32 cellular contexts compared by ENCODE assay signal in genomic region chr9:19583890-19584289, GRCh38.
A peak's percentile ranks its signal among the peaks of the same experiment; 100 is the strongest.
DNase-seq lines count a peak whose midpoint lies in the region; ATAC-seq, FAIRE-seq and TF ChIP-seq lines count a peak whose summit lies in the region.
"Had no signal": no experiment of that assay in that cellular context is flagged by ENCODE, and none has a peak within 500 bp of the region (broad histone marks: within the 10 kb centered on the region; RNA-seq: fewer than 3 reads in every experiment).

No MANE protein-coding gene starts in this region.

- TF ChIP-seq RAD21 in H1 (IDR thresholded peaks at IDR 0.05 in 1 of 2, conservative IDR thresholded peaks at IDR 0.05 in 1 of 2; ENCODE audit: low read depth in 2 of 2, low read length in 2 of 2), result peak; percentile 46 to 54; a peak in 3 of 4 replicates

- no peaks in the 10 kb centered on the region; a peak in 1 of 8 replicates for H3K36me3 ChIP-seq in H1 (ENCODE audit: control insufficient read depth in 2 of 4, insufficient read depth in 4 of 4, low read length in 3 of 4)
- H3K36me3 ChIP-seq in mesendoderm (ENCODE audit: control insufficient read depth, insufficient read depth, low read length), result no peaks in the 10 kb centered on the region
- H3K36me3 ChIP-seq: cardiac muscle cell, heart left ventricle, Peyer's patch, transverse colon had no signal

- ATAC-seq in GM18498 (IDR thresholded peaks at IDR 0.05; ENCODE audit: unreplicated experiment), result no peak
- no peak for ATAC-seq in HG03439 (IDR thresholded peaks at IDR 0.05; ENCODE audit: unreplicated experiment)
- ATAC-seq: activated naive CD4-positive, alpha-beta T cell treated with anti-CD3 and anti-CD28 coated beads, Interleukin-2, amount 50 U/mL, for 72 hours; effector memory CD8-positive, alpha-beta T cell; esophagus mucosa; heart left ventricle; left cardiac atrium had no signal

- H4K5ac ChIP-seq in H1 (ENCODE audit: insufficient read length, low read depth, low read length), result no peak overlapping the region
- no peak overlapping the region for H4K5ac ChIP-seq in mesendoderm (ENCODE audit: low read length)

- no peaks in the 10 kb centered on the region for H3K23me2 ChIP-seq in H1 (ENCODE audit: low read depth, low read length)

- no peak overlapping the region for H2AK5ac ChIP-seq in H1 (ENCODE audit: low read depth, low read length)
- H2AK5ac ChIP-seq in mesendoderm (ENCODE audit: low read length), result no peak overlapping the region

- 92% methylated on average over 1 of the region's 1 CpG; no CpG with 5 or more reads in 1 of the 2 experiments for WGBS in H1 (ENCODE audit: extremely low coverage in 1 of 2, insufficient coverage in 1 of 2, insufficient read length in 1 of 2, insufficient replicate concordance in 2 of 2, low coverage in 1 of 2, low lambda C conversion rate in 2 of 2, missing lambda C conversion rate in 1 of 2), 2 experiments
- WGBS in mesendoderm (ENCODE audit: extremely low coverage, insufficient coverage, low lambda C conversion rate), result no CpG with 5 or more reads among the region's 1 CpG

- H2BK12ac ChIP-seq in H1 (ENCODE audit: low read depth, low read length), result no peak overlapping the region

- H3K9ac ChIP-seq in H1 (replicated peaks in 1 of 4; ENCODE audit: extremely low read depth in 1 of 4, low read depth in 3 of 4, low read length in 3 of 4), result no peak overlapping the region
- H3K9ac ChIP-seq in mesendoderm (ENCODE audit: low read length), result no peak overlapping the region
- H3K9ac ChIP-seq: KMS-11 had no signal

- no peak overlapping the region for H3K4ac ChIP-seq in H1 (replicated peaks; ENCODE audit: insufficient read length, low read depth, low read length)
- H3K4ac ChIP-seq in mesendoderm (ENCODE audit: low read depth, low read length), result no peak overlapping the region

- H2BK15ac ChIP-seq in H1 (ENCODE audit: low read length), result no peak overlapping the region
- H2BK15ac ChIP-seq in mesendoderm (replicated peaks; ENCODE audit: low read depth), result no peak overlapping the region

- DNase-seq in DMS 273 (lab: John Stamatoyannopoulos, UW; ENCODE audit: unreplicated experiment), result peak; percentile 11
- DNase-seq in DMS 273 treated with DMSO at 0.1 percent for 48 hours (lab: John Stamatoyannopoulos, UW), result no peak
- peak; percentile 45 for DNase-seq in NCI-H69 (lab: John Stamatoyannopoulos, UW)
- no peak for DNase-seq in H1 (ENCODE audit: low read depth in 1 of 2, low spot score in 2 of 2)
- peak; percentile 14 for DNase-seq in mesendoderm
- DNase-seq in inferior parietal cortex (ENCODE audit: extremely low spot score), result no peak
- DNase-seq: 8988T; activated B cell treated with CpG ODN at 0.5 μM for 24 hours; activated CD4-positive, alpha-beta T cell treated with anti-CD3 and anti-CD28 coated beads, Interleukin-2, amount 50 U/mL, for 1 hour; activated effector memory CD4-positive, alpha-beta T cell treated with Interleukin-2 at 50 U/mL for 16 hours; activated T-cell treated with anti-CD3 and anti-CD28 coated beads, Interleukin-2, amount 50 U/mL, for 1 hour; aorta; CD4-positive, CD25-positive, alpha-beta regulatory T cell; effector memory CD8-positive, alpha-beta T cell; foreskin fibroblast; HCEC 1CT; heart left ventricle; left cardiac atrium; MM.1S; NCI-H1930; Peyer's patch; SHP77 treated with DMSO at 0.1 percent for 48 hours; stimulated activated CD4-positive, alpha-beta T cell treated with anti-CD3 and anti-CD28 coated beads, Interleukin-4, amount 100 ng/mL, for 4 hours; T-helper 9 cell; transverse colon had no signal

- TF ChIP-seq CTCF in H1 (IDR thresholded peaks at IDR 0.05; ENCODE audit: control extremely low read depth in 1 of 3, insufficient read depth in 1 of 3, low read depth in 1 of 3, low read length in 3 of 3), result peak in 1 of 3 experiments; percentile 43; a peak in 2 of 4 replicates

- H4K8ac ChIP-seq in H1 (ENCODE audit: extremely low read depth, insufficient read depth, low read length) (no peak overlapping the region), mesendoderm (ENCODE audit: low read depth, low read length) (no peak overlapping the region)

- H3K27me3 ChIP-seq in H1 (replicated peaks in 1 of 4; ENCODE audit: control insufficient read depth in 3 of 4, extremely low read depth in 1 of 4, insufficient read depth in 3 of 4, low read length in 3 of 4) (no peaks in the 10 kb centered on the region), mesendoderm (ENCODE audit: insufficient read depth, low read length, poor library complexity) (no peaks in the 10 kb centered on the region)
- H3K27me3 ChIP-seq: cardiac muscle cell, heart left ventricle, Peyer's patch, transverse colon had no signal

- H3K27ac ChIP-seq in H1 (ENCODE audit: low read depth, low read length) (no peak overlapping the region), mesendoderm (ENCODE audit: low read depth, low read length) (no peak overlapping the region)
- H3K27ac ChIP-seq: cardiac muscle cell, coronary artery, heart left ventricle, KMS-11, Peyer's patch, transverse colon had no signal

- H2BK120ac ChIP-seq in H1 (replicated peaks; ENCODE audit: low read depth, low read length) (no peak overlapping the region), mesendoderm (ENCODE audit: low read depth, low read length) (no peak overlapping the region)

- H3K79me2 ChIP-seq in H1 (ENCODE audit: control insufficient read depth in 1 of 2, insufficient read depth in 2 of 2, low read length in 2 of 2) (no peaks in the 10 kb centered on the region), mesendoderm (ENCODE audit: control insufficient read depth, insufficient read depth, low read length) (no peaks in the 10 kb centered on the region)

- H3K79me1 ChIP-seq in H1 (ENCODE audit: low read depth, low read length), result no peaks in the 10 kb centered on the region
- H3K79me1 ChIP-seq in mesendoderm (ENCODE audit: low read length), result no peaks in the 10 kb centered on the region

- no peak overlapping the region for H4K91ac ChIP-seq in H1 (replicated peaks; ENCODE audit: insufficient read length, low read length)

- TF ChIP-seq EP300 in H1 (IDR thresholded peaks at IDR 0.05; ENCODE audit: borderline replicate concordance in 1 of 2, low read depth in 2 of 2, low read length in 2 of 2), result no peak

- FAIRE-seq in H1 (lab: Jason Lieb, UNC), result no peak

- H2BK20ac ChIP-seq in H1 (ENCODE audit: low read length), result no peak overlapping the region

- H2BK5ac ChIP-seq in H1 (ENCODE audit: low read depth, low read length) (no peak overlapping the region), mesendoderm (ENCODE audit: low read length) (no peak overlapping the region)

- no peak overlapping the region for H3K18ac ChIP-seq in H1 (ENCODE audit: extremely low read depth, low read length)
- no peak overlapping the region for H3K18ac ChIP-seq in mesendoderm (ENCODE audit: low read length)

- H3K56ac ChIP-seq in H1 (replicated peaks; ENCODE audit: insufficient read length, low read depth, low read length), result no peak overlapping the region
- H3K56ac ChIP-seq in mesendoderm (ENCODE audit: low read length), result no peak overlapping the region

- peaks cover 0 to 3% of the 10 kb centered on the region in 2 experiments; a peak in 1 of 4 replicates for H3K9me3 ChIP-seq in H1 (ENCODE audit: insufficient read depth in 2 of 2, low read depth in 1 of 2, low read length in 1 of 2)
- H3K9me3 ChIP-seq: Peyer's patch, transverse colon had no signal

- H3K14ac ChIP-seq in H1 (ENCODE audit: insufficient read length), result no peak overlapping the region

- H3K4me3 ChIP-seq in H1 (ENCODE audit: extremely low read depth in 1 of 4, insufficient read depth in 2 of 4, low read depth in 3 of 4, low read length in 4 of 4) (no peak overlapping the region), mesendoderm (ENCODE audit: low read length) (no peak overlapping the region)
- H3K4me3 ChIP-seq: cardiac muscle cell, coronary artery, heart left ventricle, Peyer's patch, transverse colon had no signal

- no peak overlapping the region for H3K4me2 ChIP-seq in H1 (ENCODE audit: insufficient read depth in 1 of 2, low read depth in 2 of 2, low read length in 2 of 2)
- no peak overlapping the region for H3K4me2 ChIP-seq in mesendoderm (ENCODE audit: low read length)
- H3K4me2 ChIP-seq: KMS-11 had no signal

- POLR2A ChIA-PET in H1 (lab: Charles Lee; ENCODE audit: partially characterized antibody), result no interaction called here

- peaks cover 0 to 2% of the 10 kb centered on the region in 2 experiments for H4K20me1 ChIP-seq in H1 (replicated peaks in 1 of 2; ENCODE audit: control insufficient read depth in 1 of 2, insufficient read depth in 2 of 2, low read length in 2 of 2)

- CTCF ChIA-PET in H1 (lab: Charles Lee; ENCODE audit: partially characterized antibody), result interaction anchor here (0.8 to 3.0 kb wide), 4 partner anchors 13 to 179 kb away, joined by 3 to 15 read pairs (median 3); no protein-coding TSS in a partner anchor

- no peak for TF ChIP-seq POLR2A in H1 (IDR thresholded peaks at IDR 0.05; ENCODE audit: control extremely low read depth in 1 of 2, low read depth in 2 of 2, low read length in 2 of 2)

- no peaks in the 10 kb centered on the region for H3K4me1 ChIP-seq in H1 (replicated peaks in 1 of 4; ENCODE audit: control insufficient read depth in 3 of 4, insufficient read depth in 4 of 4, low read length in 3 of 4)
- no peaks in the 10 kb centered on the region for H3K4me1 ChIP-seq in mesendoderm (ENCODE audit: control insufficient read depth, low read depth, low read length)
- H3K4me1 ChIP-seq: heart left ventricle, Peyer's patch, transverse colon had no signal

- H3K23ac ChIP-seq in H1 (ENCODE audit: insufficient read length) (no peak overlapping the region), mesendoderm (ENCODE audit: low read length) (no peak overlapping the region)

- no peak overlapping the region for H2AFZ ChIP-seq in H1 (ENCODE audit: low read length)

TF ChIP-seq in H1, 55 proteins besides CTCF, POLR2A, EP300 and RAD21:
- TF ChIP-seq YY1 (IDR thresholded peaks at IDR 0.05; ENCODE audit: low read depth, low read length) (peak; percentile 28; the same call in 1 of the 2 replicates), BCL11A (IDR thresholded peaks at IDR 0.05; ENCODE audit: low read depth in 2 of 2, low read length in 2 of 2) (no peak)
TF ChIP-seq in H1: peak in this region for 1.

Comparison
In these comparisons a context has a peak if more than half of its experiments do, and no peak if none do; other contexts are left out.
1. DNase-seq: peak in DMS 273 (single experiment), NCI-H69 (single experiment) and mesendoderm (single experiment); none in DMS 273 treated with DMSO at 0.1 percent for 48 hours (single experiment), H1 (0 of 2) and inferior parietal cortex (single experiment).